Comparison of ENCODE assay signal across 13 cellular contexts in genomic region chr9:131308452-131308851, GRCh38. TPM values are rescaled to one million over a fixed set of nuclear protein-coding genes. Genes with fewer than 3 reads are reported as not detected.
DNase-seq lines count a peak whose midpoint lies in the region; ATAC-seq and TF ChIP-seq lines count a peak whose summit lies in the region.
"Had no signal": no experiment of that assay in that cellular context is flagged by ENCODE, and none has a peak within 500 bp of the region (broad histone marks: within the 10 kb centered on the region; RNA-seq: fewer than 3 reads in every experiment).

No MANE protein-coding gene starts in this region.

- H3K9ac ChIP-seq in BLaER1 treated with 17β-estradiol and CSF1 and Interleukin-3, amounts not matched to agents 10 nM and 100 nM, result no peak overlapping the region; a peak in 1 of 22 replicates

- peaks cover 0 to 13% (median 0%) of the 10 kb centered on the region in 11 experiments; a peak in 3 of 22 replicates for H4K20me1 ChIP-seq in BLaER1 treated with 17β-estradiol and CSF1 and Interleukin-3, amounts not matched to agents 10 nM and 100 nM

- intact Hi-C loops in activated B cell treated with CpG ODN at 0.5 μM for 24 hours (cut with micrococcal nuclease), result no loop called here
- intact Hi-C loops in left ventricle myocardium superior (cut with micrococcal nuclease), result no loop called here
- intact Hi-C loops in psoas muscle (cut with DNase I), result no loop called here
- intact Hi-C loops in thyroid gland (cut with DNase I), result no loop called here

- no peaks in the 10 kb centered on the region for H3K9me3 ChIP-seq in BLaER1 treated with 17β-estradiol and CSF1 and Interleukin-3, amounts not matched to agents 10 nM and 100 nM (replicated peaks in 1 of 11)
- no peaks in the 10 kb centered on the region for H3K9me3 ChIP-seq in psoas muscle
- H3K9me3 ChIP-seq in thyroid gland, result no peaks in the 10 kb centered on the region
- H3K9me3 ChIP-seq: A549 had no signal

- H3K4me3 Mint-ChIP-seq in activated B cell treated with CpG ODN at 0.5 μM for 24 hours, result no peak overlapping the region
- H3K4me3 Mint-ChIP-seq: CD4-positive, CD25-positive, alpha-beta regulatory T cell; H9 had no signal

- CTCF ChIA-PET in activated B cell treated with CpG ODN at 0.5 μM for 24 hours (lab: Charles Lee), result no interaction called here

- no peak overlapping the region; a peak in 1 of 20 replicates for H3K4me3 ChIP-seq in BLaER1 treated with 17β-estradiol and CSF1 and Interleukin-3, amounts not matched to agents 10 nM and 100 nM
- H3K4me3 ChIP-seq in psoas muscle (no peak overlapping the region), thyroid gland (replicated peaks in 1 of 3) (no peak overlapping the region)
- H3K4me3 ChIP-seq: A549 had no signal

- 49 to 72% (median 55%) methylated on average over 11 of the region's 11 CpGs for WGBS in psoas muscle, 3 donors
- 90 to 91% methylated on average over 9 to 11 of the region's 11 CpGs for WGBS in thyroid gland, 2 donors

- H3K4me2 ChIP-seq in BLaER1 treated with 17β-estradiol and CSF1 and Interleukin-3, amounts not matched to agents 10 nM and 100 nM, result peak overlapping the region; percentile 4 to 91 (median 83); a peak in 21 of 22 replicates
- H3K4me2 ChIP-seq: A549 had no signal

- H3K27ac Mint-ChIP-seq in activated B cell treated with CpG ODN at 0.5 μM for 24 hours, result peak overlapping the region; percentile 20
- H3K27ac Mint-ChIP-seq: H9 had no signal

- H3K27me3 Mint-ChIP-seq in activated B cell treated with CpG ODN at 0.5 μM for 24 hours, result peaks cover 2% of the 10 kb centered on the region

- H3K4me1 Mint-ChIP-seq in activated B cell treated with CpG ODN at 0.5 μM for 24 hours, result peaks cover 10% of the 10 kb centered on the region

- no peaks in the 10 kb centered on the region for H3K36me3 ChIP-seq in BLaER1 treated with 17β-estradiol and CSF1 and Interleukin-3, amounts not matched to agents 10 nM and 100 nM
- peaks cover 0 to 7% of the 10 kb centered on the region in 2 donors for H3K36me3 ChIP-seq in psoas muscle (ENCODE audit: insufficient read depth in 1 of 2, low read depth in 1 of 2)
- H3K36me3 ChIP-seq in thyroid gland, result no peaks in the 10 kb centered on the region

- ATAC-seq in activated B cell treated with CpG ODN at 0.5 μM for 24 hours (ENCODE audit: low read depth) (no peak), left ventricle myocardium superior (peak; percentile 2), psoas muscle (peak in 3 of 4 donors; percentile 9 to 36 (median 29))
- ATAC-seq: A549 had no signal

- peaks cover 0 to 6% (median 0%) of the 10 kb centered on the region in 11 experiments; a peak in 1 of 22 replicates for H3K27me3 ChIP-seq in BLaER1 treated with 17β-estradiol and CSF1 and Interleukin-3, amounts not matched to agents 10 nM and 100 nM
- H3K27me3 ChIP-seq in psoas muscle (ENCODE audit: insufficient read depth in 3 of 3, low read length in 2 of 3), result no peaks in the 10 kb centered on the region
- no peaks in the 10 kb centered on the region for H3K27me3 ChIP-seq in thyroid gland

- POLR2A ChIA-PET in activated B cell treated with CpG ODN at 0.5 μM for 24 hours (lab: Charles Lee), result interaction anchor here (0.6 kb wide), 1 partner anchor 704 kb away, joined by 4 read pairs; no protein-coding TSS in a partner anchor

- H3K36me3 Mint-ChIP-seq in activated B cell treated with CpG ODN at 0.5 μM for 24 hours (ENCODE audit: low read depth), result no peaks in the 10 kb centered on the region
- H3K36me3 Mint-ChIP-seq: CD4-positive, CD25-positive, alpha-beta regulatory T cell had no signal

- 0 out of 22 replicates have a peak overlapping the region, but pooled peaks of 1 of the 11 experiments have one; percentile 13 for H3K27ac ChIP-seq in BLaER1 treated with 17β-estradiol and CSF1 and Interleukin-3, amounts not matched to agents 10 nM and 100 nM
- H3K27ac ChIP-seq in psoas muscle, result peak overlapping the region; percentile 66
- no peak overlapping the region for H3K27ac ChIP-seq in thyroid gland
- H3K27ac ChIP-seq: A549 had no signal

- TF ChIP-seq CTCF in activated B cell treated with CpG ODN at 0.5 μM for 24 hours (IDR thresholded peaks at IDR 0.05), result no peak
- TF ChIP-seq CTCF in psoas muscle (IDR thresholded peaks at IDR 0.05), result no peak
- TF ChIP-seq CTCF in thyroid gland (IDR thresholded peaks at IDR 0.05), result no peak

- peaks cover 25 to 70% (median 67%) of the 10 kb centered on the region in 10 experiments for H3K4me1 ChIP-seq in BLaER1 treated with 17β-estradiol and CSF1 and Interleukin-3, amounts not matched to agents 10 nM and 100 nM
- H3K4me1 ChIP-seq in psoas muscle, result peaks cover 15% of the 10 kb centered on the region
- no peaks in the 10 kb centered on the region for H3K4me1 ChIP-seq in thyroid gland
- H3K4me1 ChIP-seq: A549 had no signal

- TF ChIP-seq POLR2A in thyroid gland (IDR thresholded peaks at IDR 0.05), result no peak

- H3K9me3 Mint-ChIP-seq in activated B cell treated with CpG ODN at 0.5 μM for 24 hours, result no peaks in the 10 kb centered on the region
- H3K9me3 Mint-ChIP-seq: CD4-positive, CD25-positive, alpha-beta regulatory T cell; H9 had no signal

- DNase-seq in activated B cell treated with CpG ODN at 0.5 μM for 24 hours (no peak), left ventricle myocardium superior (no peak), psoas muscle (no peak), thyroid gland (no peak), NCI-H345 treated with DMSO at 0.1 percent for 48 hours (lab: John Stamatoyannopoulos, UW; ENCODE audit: unreplicated experiment) (no peak), DMS114 treated with DMSO at 0.1 percent for 48 hours (lab: John Stamatoyannopoulos, UW; ENCODE audit: unreplicated experiment) (no peak)
- DNase-seq: CD4-positive, CD25-positive, alpha-beta regulatory T cell; DND-41; GDM1; GOT3; H9 had no signal

RNA-seq across cellular contexts. Expression of gene PLPP7, which starts 18.9 kb away (rescaled TPM):
- total RNA-seq in activated B cell treated with CpG ODN at 0.5 μM for 24 hours (0.39 and 0.53 TPM in 2 replicates), left ventricle myocardium superior (127 TPM), psoas muscle (100 to 1,000 TPM in 2 of 4 donors, 10 to 100 TPM in 2; 31.0 to 131 (median 94.5) TPM), thyroid gland (1 to 10 TPM; 1.1 to 2.9 (median 2.7) TPM)
- 100 to 1,000 TPM in 1 of 3 donors, 10 to 100 TPM in 2; 19.4 to 156 (median 90.5) TPM for polyA plus RNA-seq in psoas muscle
- total RNA-seq: CD4-positive, CD25-positive, alpha-beta regulatory T cell had no signal
- polyA plus RNA-seq: CD4-positive, CD25-positive, alpha-beta regulatory T cell had no signal

RNA-seq across cellular contexts. Expression of gene FAM78A, which starts 32.1 kb away (rescaled TPM):
- total RNA-seq in activated B cell treated with CpG ODN at 0.5 μM for 24 hours, result 20.6 and 22.9 TPM in 2 replicates
- 69.1 TPM for total RNA-seq in left ventricle myocardium superior
- total RNA-seq in psoas muscle, result 10 to 100 TPM in 3 of 4 donors, 1 to 10 TPM in 1; 6.1 to 17.6 (median 14.2) TPM
- polyA plus RNA-seq in psoas muscle, result 10 to 100 TPM in 1 of 3 donors, 1 to 10 TPM in 2; 4.3 to 11.5 (median 5.3) TPM
- total RNA-seq in thyroid gland, result 1 to 10 TPM; 1.1 to 3.4 (median 1.6) TPM

Comparison
In these comparisons a context has a peak if more than half of its experiments do, and no peak if none do; other contexts are left out.
1. RNA of gene PLPP7, which starts 18.9 kb away (total RNA-seq): 127 TPM in left ventricle myocardium superior (single experiment) and 31.0 to 131 TPM in psoas muscle; 1.1 to 2.9 TPM in thyroid gland and 0.39 to 0.53 TPM in activated B cell treated with CpG ODN at 0.5 μM for 24 hours; every median in the first group is over 4 times any median in the second.